Comparison of ENCODE assay signal across 22 cellular contexts in genomic region chr13:23945612-23946011, GRCh38. TPM values are rescaled to one million over a fixed set of nuclear protein-coding genes. Genes with fewer than 3 reads are reported as not detected.
DNase-seq lines count a peak whose midpoint lies in the region; ATAC-seq and TF ChIP-seq lines count a peak whose summit lies in the region.
"Had no signal": no experiment of that assay in that cellular context is flagged by ENCODE, and none has a peak within 500 bp of the region (broad histone marks: within the 10 kb centered on the region; RNA-seq: fewer than 3 reads in every experiment).

No MANE protein-coding gene starts in this region.

- H2BK120ac ChIP-seq in IMR-90 (ENCODE audit: low read depth, low read length) (no peak overlapping the region), neuronal stem cell (ENCODE audit: low read depth, low read length) (no peak overlapping the region)

- no peaks in the 10 kb centered on the region for H3K27me3 ChIP-seq in GM23338 (ENCODE audit: insufficient read depth)
- H3K27me3 ChIP-seq in IMR-90 (ENCODE audit: control insufficient read depth, insufficient read depth, low read length) = peaks cover 14% of the 10 kb centered on the region
- peaks cover 27% of the 10 kb centered on the region for H3K27me3 ChIP-seq in left ventricle myocardium inferior (ENCODE audit: low read depth)
- H3K27me3 ChIP-seq in neuronal stem cell (ENCODE audit: control insufficient read depth in 3 of 3, insufficient read depth in 3 of 3, low read depth in 1 of 3, low read length in 3 of 3) = peaks cover 0 to 6% (median 0%) of the 10 kb centered on the region in 3 experiments

- no peak for ATAC-seq in GM23338
- no peak for ATAC-seq in IMR-90 (ENCODE audit: low read depth)
- no peak for ATAC-seq in HG03432 (IDR thresholded peaks at IDR 0.05; ENCODE audit: unreplicated experiment)
- ATAC-seq in GM19395 (IDR thresholded peaks at IDR 0.05; ENCODE audit: unreplicated experiment) = no peak
- ATAC-seq: HCT116 had no signal

- H3K14ac ChIP-seq in IMR-90 (replicated peaks; ENCODE audit: low read depth, low read length) = no peak overlapping the region
- H3K14ac ChIP-seq in neuronal stem cell (ENCODE audit: low read length) = no peak overlapping the region

- H4K5ac ChIP-seq in IMR-90 (ENCODE audit: low read depth, low read length) = no peak overlapping the region

- H3K9me3 Mint-ChIP-seq in GM23338 = no peaks in the 10 kb centered on the region; the same call in 2 of the 3 replicates
- H3K9me3 Mint-ChIP-seq: IgD-negative memory B cell had no signal

- no peak overlapping the region for H3K56ac ChIP-seq in IMR-90 (ENCODE audit: extremely low read depth, insufficient read depth, low read length)

- intact Hi-C loops in IMR-90 (cut with micrococcal nuclease) = no loop called here
- intact Hi-C loops in left ventricle myocardium inferior (cut with micrococcal nuclease) = no loop called here

- no peaks in the 10 kb centered on the region for H3K4me1 Mint-ChIP-seq in GM23338
- H3K4me1 Mint-ChIP-seq: CD4-positive, CD25-positive, alpha-beta regulatory T cell; IgD-negative memory B cell had no signal

- H3K27ac Mint-ChIP-seq in GM23338 = no peak overlapping the region
- H3K27ac Mint-ChIP-seq: CD4-positive, CD25-positive, alpha-beta regulatory T cell; IgD-negative memory B cell had no signal

- POLR2A ChIA-PET in IMR-90 (lab: Charles Lee; ENCODE audit: unreplicated experiment) = no interaction called here

- no peaks in the 10 kb centered on the region for H3K9me1 ChIP-seq in IMR-90 (ENCODE audit: insufficient read depth, low read length)

- H3K27me3 Mint-ChIP-seq in GM23338 (ENCODE audit: insufficient read depth, low read depth, poor library complexity) = peaks cover 4% of the 10 kb centered on the region

- TF ChIP-seq POLR2A in IMR-90 (IDR thresholded peaks at IDR 0.05; ENCODE audit: low read depth, low read length) = no peak

- H3K23ac ChIP-seq in IMR-90 (ENCODE audit: low read depth, low read length) (no peak overlapping the region), neuronal stem cell (ENCODE audit: low read depth, low read length, poor library complexity) (peak overlapping the region; percentile 65)

- no peak overlapping the region for H2BK20ac ChIP-seq in IMR-90 (ENCODE audit: low read depth, low read length)

- dilution Hi-C loops in IMR-90 (cut with HindIII; ENCODE audit: low sequenced_read_pairs, unreplicated experiment) = no loop called here

- H3K36me3 Mint-ChIP-seq in GM23338 (ENCODE audit: low read depth) = no peaks in the 10 kb centered on the region
- H3K36me3 Mint-ChIP-seq: CD4-positive, CD25-positive, alpha-beta regulatory T cell; IgD-negative memory B cell had no signal

- H3K4me3 ChIP-seq in GM23338 (no peak overlapping the region), IMR-90 (ENCODE audit: insufficient read depth, low read depth, low read length) (no peak overlapping the region), left ventricle myocardium inferior (peak overlapping the region; percentile 47), neuronal stem cell (ENCODE audit: low read length in 2 of 2) (no peak overlapping the region)

- H3K79me2 ChIP-seq in GM23338 (replicated peaks; ENCODE audit: insufficient read depth) = no peaks in the 10 kb centered on the region

- TF ChIP-seq CTCF in GM23338 (conservative IDR thresholded peaks at IDR 0.05; ENCODE audit: low read depth in 2 of 2) = no peak
- TF ChIP-seq CTCF in IMR-90 (conservative IDR thresholded peaks at IDR 0.05; ENCODE audit: low read depth, low read length) = no peak
- no peak for TF ChIP-seq CTCF in left ventricle myocardium inferior (IDR thresholded peaks at IDR 0.05; ENCODE audit: borderline replicate concordance)
- no peak for TF ChIP-seq CTCF in GM10266 (IDR thresholded peaks at IDR 0.05; ENCODE audit: control insufficient read depth, insufficient read depth, low read depth, missing control alignments)

- H4K91ac ChIP-seq in IMR-90 (ENCODE audit: insufficient read depth, low read depth, low read length) (no peak overlapping the region), neuronal stem cell (ENCODE audit: low read depth, low read length, poor library complexity) (no peak overlapping the region)

- no peaks in the 10 kb centered on the region for H4K20me1 ChIP-seq in GM23338 (replicated peaks; ENCODE audit: insufficient read depth)
- no peaks in the 10 kb centered on the region for H4K20me1 ChIP-seq in IMR-90 (ENCODE audit: insufficient read depth, low read length)

- TF ChIP-seq RAD21 in IMR-90 (IDR thresholded peaks at IDR 0.05; ENCODE audit: low read length) = no peak

- H3K9me2 ChIP-seq in GM23338 (ENCODE audit: insufficient read depth) = no peaks in the 10 kb centered on the region

- H3K79me1 ChIP-seq in IMR-90 (ENCODE audit: low read depth in 1 of 2, low read length in 2 of 2) (no peaks in the 10 kb centered on the region), neuronal stem cell (ENCODE audit: low read depth, low read length) (peaks cover 2% of the 10 kb centered on the region)

- H2AK5ac ChIP-seq in IMR-90 (ENCODE audit: low read depth, low read length) (no peak overlapping the region), neuronal stem cell (ENCODE audit: low read depth, low read length) (no peak overlapping the region)

- H3K4me1 ChIP-seq in GM23338 (ENCODE audit: insufficient read depth) (no peaks in the 10 kb centered on the region), IMR-90 (ENCODE audit: control insufficient read depth, insufficient read depth, low read length) (no peaks in the 10 kb centered on the region), left ventricle myocardium inferior (no peaks in the 10 kb centered on the region), neuronal stem cell (ENCODE audit: control insufficient read depth in 2 of 2, insufficient read depth in 1 of 2, low read depth in 1 of 2, low read length in 2 of 2) (no peaks in the 10 kb centered on the region)

- CTCF ChIA-PET in IMR-90 (lab: Yijun Ruan, JAX) = no interaction called here

- H2BK5ac ChIP-seq in IMR-90 (ENCODE audit: low read depth, low read length, poor library complexity, severe bottlenecking) (no peak overlapping the region), neuronal stem cell (ENCODE audit: low read length) (no peak overlapping the region)

- no peaks in the 10 kb centered on the region for H3K36me3 ChIP-seq in GM23338 (ENCODE audit: insufficient read depth)
- H3K36me3 ChIP-seq in IMR-90 (ENCODE audit: control insufficient read depth, insufficient read depth, low read length) = no peaks in the 10 kb centered on the region
- no peaks in the 10 kb centered on the region for H3K36me3 ChIP-seq in left ventricle myocardium inferior
- no peaks in the 10 kb centered on the region for H3K36me3 ChIP-seq in neuronal stem cell (replicated peaks in 1 of 2; ENCODE audit: control insufficient read depth in 2 of 2, insufficient read depth in 2 of 2, low read length in 2 of 2)

- in situ Hi-C loops in IMR-90 (cut with MboI; ENCODE audit: low sequenced_read_pairs) = no loop called here

- no peak overlapping the region for H3K4ac ChIP-seq in IMR-90 (ENCODE audit: low read depth, low read length)
- H3K4ac ChIP-seq in neuronal stem cell (ENCODE audit: low read length) = no peak overlapping the region

- no peak overlapping the region for H2AK9ac ChIP-seq in IMR-90 (replicated peaks; ENCODE audit: low read depth, low read length, poor library complexity)

- H3K9me3 ChIP-seq in IMR-90 (ENCODE audit: control insufficient read depth, insufficient read depth, low read length) (no peaks in the 10 kb centered on the region), left ventricle myocardium inferior (replicated peaks) (no peaks in the 10 kb centered on the region), neuronal stem cell (replicated peaks in 1 of 2; ENCODE audit: control insufficient read depth in 2 of 2, insufficient read depth in 1 of 2, low read depth in 1 of 2, low read length in 2 of 2) (no peaks in the 10 kb centered on the region)

- DNase-seq in GM23338 (ENCODE audit: low spot score) (no peak), IMR-90 (no peak), left ventricle myocardium inferior (no peak), neuronal stem cell (ENCODE audit: low spot score) (no peak), GM10266 (ENCODE audit: extremely low spot score) (no peak)
- DNase-seq: CD4-positive, CD25-positive, alpha-beta regulatory T cell; DND-41; GOT3; NCI-H1694; NCI-H2081; NCI-H2171; NCI-H345; NCI-H524 treated with DMSO at 0.1 percent for 48 hours; NCI-H82 had no signal

- no TSS peak for BruUV-seq in IMR-90 (replicated peaks; lab: Mats Ljungman, UMichigan)

- H2BK12ac ChIP-seq in neuronal stem cell (ENCODE audit: low read length) = no peak overlapping the region

- H3K18ac ChIP-seq in IMR-90 (ENCODE audit: low read depth, low read length) (no peak overlapping the region), neuronal stem cell (ENCODE audit: low read length) (peak overlapping the region; percentile 11)

- no peaks in the 10 kb centered on the region for H3F3A ChIP-seq in GM23338 (replicated peaks; ENCODE audit: low read depth)

- WGBS in IMR-90 (ENCODE audit: extremely low coverage in 2 of 2, insufficient read length in 1 of 2), 2 experiments = 51% methylated on average over 13 of the region's 28 CpGs; no CpG with 5 or more reads in 1 of the 2 experiments
- WGBS in neuronal stem cell (ENCODE audit: extremely low coverage in 2 of 2, insufficient read length in 2 of 2, insufficient replicate concordance in 1 of 2), 2 donors = no CpG with 5 or more reads among the region's 28 CpGs

- H4K8ac ChIP-seq in IMR-90 (ENCODE audit: low read depth in 2 of 2, low read length in 2 of 2) (no peak overlapping the region), neuronal stem cell (ENCODE audit: low read depth, low read length) (no peak overlapping the region)

- no peak overlapping the region for H3K4me2 ChIP-seq in GM23338
- H3K4me2 ChIP-seq in IMR-90 (ENCODE audit: low read depth, low read length) = no peak overlapping the region
- H3K4me2 ChIP-seq in neuronal stem cell (ENCODE audit: insufficient read depth, low read length, poor library complexity, severe bottlenecking) = no peak overlapping the region

- no peak overlapping the region for H3K9ac ChIP-seq in IMR-90 (ENCODE audit: low read depth, low read length)
- H3K9ac ChIP-seq in neuronal stem cell (ENCODE audit: low read depth, low read length, poor library complexity) = no peak overlapping the region

- peak overlapping the region; percentile 47 for H2AFZ ChIP-seq in GM23338
- H2AFZ ChIP-seq in IMR-90 (replicated peaks; ENCODE audit: low read length, poor library complexity) = peak overlapping the region; percentile 58
- no peak overlapping the region for H2AFZ ChIP-seq in neuronal stem cell (ENCODE audit: low read length)

- H3K4me3 Mint-ChIP-seq in GM23338 = no peak overlapping the region
- H3K4me3 Mint-ChIP-seq: CD4-positive, CD25-positive, alpha-beta regulatory T cell; IgD-negative memory B cell had no signal

- no peak overlapping the region for H3K27ac ChIP-seq in GM23338 (ENCODE audit: low read depth)
- H3K27ac ChIP-seq in IMR-90 (ENCODE audit: insufficient read depth, low read length) = no peak overlapping the region
- H3K27ac ChIP-seq in left ventricle myocardium inferior (replicated peaks) = no peak overlapping the region
- no peak overlapping the region for H3K27ac ChIP-seq in neuronal stem cell (replicated peaks; ENCODE audit: low read length)

- no peak overlapping the region for H2BK15ac ChIP-seq in IMR-90 (ENCODE audit: low read depth, low read length)
- no peak overlapping the region for H2BK15ac ChIP-seq in neuronal stem cell (ENCODE audit: low read length)

RNA-seq across cellular contexts. Expression of gene C1QTNF9B, which starts 48.3 kb away (rescaled TPM):
- 0.28 and 1.7 TPM in 2 replicates for total RNA-seq in GM23338 (2014; rRNA removed; shearing (Covaris generic))
- polyA plus RNA-seq in GM23338 (2016; fragmentation: Nextera tagmentation; extraction: Ambion mirVana) (0.19 and 0.27 TPM in 2 replicates), IMR-90 (2012; rRNA removed) (0.79 and 1.1 TPM in 2 replicates)
- total RNA-seq in IMR-90 (2012; rRNA removed) (0.56 and 0.72 TPM in 2 replicates), left ventricle myocardium inferior (2.1 TPM)
- 0.19 and 0.23 TPM in 2 replicates for polyA plus RNA-seq in IMR-90 (2012; cell fraction: cytosol; rRNA removed)
- polyA plus RNA-seq in IMR-90 (2012; cell fraction: nucleus; rRNA removed; ENCODE audit: low replicate concordance) = 0.44 and 1.5 TPM in 2 replicates
- 0.04 TPM for polyA plus RNA-seq in neuronal stem cell (2013, experiment 1 of 2)
- polyA plus RNA-seq in neuronal stem cell (2013, experiment 2 of 2) = 0.07 TPM
- total RNA-seq: CD4-positive, CD25-positive, alpha-beta regulatory T cell; M059J; OCI-LY7; SK-MEL-5 had no signal
- polyA plus RNA-seq: BJ; CD4-positive, CD25-positive, alpha-beta regulatory T cell; IgD-negative memory B cell had no signal

RNA-seq across cellular contexts. Expression of gene MIPEP, which starts 56.4 kb away (rescaled TPM):
- total RNA-seq in GM23338 (2014; rRNA removed; shearing (Covaris generic)) = 20.8 and 24.8 TPM in 2 replicates
- polyA plus RNA-seq in GM23338 (2016; fragmentation: Nextera tagmentation; extraction: Ambion mirVana) (16.8 and 22.5 TPM in 2 replicates), IMR-90 (2012; rRNA removed) (15.0 and 16.8 TPM in 2 replicates)
- total RNA-seq in IMR-90 (2012; rRNA removed) (21.5 and 22.2 TPM in 2 replicates), left ventricle myocardium inferior (49.7 TPM)
- 6.5 and 14.3 TPM in 2 replicates for polyA plus RNA-seq in IMR-90 (2012; cell fraction: cytosol; rRNA removed)
- 4.6 and 11.4 TPM in 2 replicates for polyA plus RNA-seq in IMR-90 (2012; cell fraction: nucleus; rRNA removed; ENCODE audit: low replicate concordance)
- polyA plus RNA-seq in neuronal stem cell (2013, experiment 1 of 2) = 10.3 TPM
- 9.3 TPM for polyA plus RNA-seq in neuronal stem cell (2013, experiment 2 of 2)
